ENCODE assay signal across 26 cellular contexts in the genomic region with DNA sequence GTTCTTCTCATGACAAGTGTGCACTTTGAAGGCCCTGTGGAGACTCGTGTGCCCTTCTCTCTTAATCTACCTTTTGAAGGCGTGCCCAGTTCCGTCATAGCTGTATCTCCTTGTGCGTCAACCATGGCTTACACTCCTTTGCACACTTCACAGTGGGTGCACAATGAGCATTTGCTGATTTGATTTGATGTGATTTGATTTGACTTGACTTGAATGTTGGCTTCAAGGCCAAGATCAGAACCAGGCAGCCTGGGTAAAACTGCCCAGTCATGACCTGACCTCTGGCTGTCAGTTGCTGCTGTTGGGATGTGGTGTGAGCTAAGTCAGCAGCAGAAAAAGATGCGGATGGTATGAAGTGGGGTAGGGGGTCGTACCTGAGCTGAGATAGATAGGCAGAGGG.
"Had no signal": no experiment of that assay in that cellular context is flagged by ENCODE, and none has a peak within 500 bp of the region (broad histone marks: within the 10 kb centered on the region; RNA-seq: fewer than 3 reads in every experiment).

No MANE protein-coding gene starts in this region.

- DNase-seq: naive thymus-derived CD8-positive, alpha-beta T cell; nephron progenitor cell; nucleus accumbens; pancreas; right cardiac atrium; right lobe of liver; sigmoid colon; small intestine; stimulated activated CD4-positive, alpha-beta T cell treated with anti-CD3 and anti-CD28 coated beads, Interleukin-15, amount 100 ng/mL, for 24 hours; stimulated activated CD4-positive, alpha-beta T cell treated with anti-CD3 and anti-CD28 coated beads, Interleukin-2, amount 100 ng/mL, for 24 hours; stimulated activated CD4-positive, alpha-beta T cell treated with anti-CD3 and anti-CD28 coated beads, Interleukin-2, amount 100 ng/mL, for 48 hours; stimulated activated CD4-positive, alpha-beta T cell treated with anti-CD3 and anti-CD28 coated beads, Interleukin-4, amount 100 ng/mL, for 24 hours; stimulated activated naive CD4-positive, alpha-beta T cell; stimulated activated naive CD8-positive, alpha-beta T cell treated with anti-CD3 and anti-CD28 coated beads, Interleukin-15, amount 100 ng/mL, for 72 hours; stimulated activated naive CD8-positive, alpha-beta T cell treated with anti-CD3 and anti-CD28 coated beads, Interleukin-15, Interleukin-2, amounts not matched to agents 100 U/mL and 50 U/mL, for 24 hours; substantia nigra; thyroid gland; trophoblast cell; upper lobe of left lung had no signal

- H3K4me1 ChIP-seq: prostate gland, right lobe of liver, sigmoid colon, thyroid gland, tibial nerve, upper lobe of left lung had no signal

- H3K4me3 ChIP-seq: pancreas, prostate gland, right lobe of liver, sigmoid colon, thoracic aorta, thyroid gland, tibial nerve, upper lobe of left lung, vagina had no signal

- ATAC-seq: naive thymus-derived CD8-positive, alpha-beta T cell; natural killer cell treated with Interleukin-12 subunit alpha and Interleukin-12 subunit beta and Interleukin-15 and Interleukin-18, amount 100 ng/mL, for 72 hours; pancreas; right cardiac atrium; right lobe of liver; stimulated activated effector memory CD8-positive, alpha-beta T cell treated with anti-CD3 and anti-CD28 coated beads, Interleukin-12 subunit alpha, Interleukin-12 subunit beta, amount 100 ng/mL, for 72 hours; stimulated activated naive CD8-positive, alpha-beta T cell treated with anti-CD3 and anti-CD28 coated beads, Interleukin-15, Interleukin-2, amounts not matched to agents 100 U/mL and 50 U/mL, for 24 hours had no signal

- H3K27ac ChIP-seq: neutrophil, pancreas, prostate gland, right lobe of liver, sigmoid colon, thoracic aorta, thyroid gland, tibial nerve, upper lobe of left lung, vagina had no signal

- H3K9me3 ChIP-seq: neutrophil, pancreas, prostate gland, right lobe of liver, thoracic aorta, thyroid gland, tibial nerve, upper lobe of left lung, vagina had no signal

- H3K36me3 ChIP-seq: neutrophil, pancreas, prostate gland, right lobe of liver, sigmoid colon, thoracic aorta, thyroid gland, tibial nerve, upper lobe of left lung, vagina had no signal

- H3K27me3 ChIP-seq: neutrophil, pancreas, right lobe of liver, sigmoid colon, thyroid gland, tibial nerve, upper lobe of left lung, vagina had no signal
